Comparison of ENCODE assay signal across 15 cellular contexts in the genomic region with DNA sequence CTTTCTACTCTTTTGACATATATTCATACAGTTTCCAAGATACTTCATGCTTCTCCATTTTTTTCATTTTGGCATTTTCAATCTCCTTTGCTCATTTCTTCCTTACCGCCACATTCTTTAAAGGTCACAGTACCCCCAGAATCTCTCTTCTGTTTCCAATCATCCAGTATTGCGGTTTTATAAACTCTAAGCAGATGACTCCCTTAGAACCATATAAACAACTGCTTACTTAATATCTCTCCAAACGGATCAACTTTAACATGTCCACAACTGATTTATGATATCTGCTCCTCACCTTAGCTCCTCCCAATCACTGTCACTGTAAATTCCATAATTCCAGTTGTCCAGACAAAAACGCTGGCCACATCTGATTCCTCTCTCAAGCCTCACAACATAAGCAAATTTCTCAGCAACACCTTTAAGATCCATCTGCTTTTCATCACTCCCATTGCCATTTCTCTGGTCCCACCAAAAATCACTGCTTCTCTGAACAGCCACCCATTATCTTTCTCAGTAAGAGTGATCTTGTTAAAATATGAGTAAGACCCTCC. TPM values are rescaled to one million over a fixed set of nuclear protein-coding genes. Genes with fewer than 3 reads are reported as not detected.
DNase-seq lines count a peak whose midpoint lies in the region; ATAC-seq, FAIRE-seq and TF ChIP-seq lines count a peak whose summit lies in the region.
"Had no signal": no experiment of that assay in that cellular context is flagged by ENCODE, and none has a peak within 500 bp of the region (broad histone marks: within the 10 kb centered on the region; RNA-seq: fewer than 3 reads in every experiment).

No MANE protein-coding gene starts in this region.

- no peak for TF ChIP-seq CTCF in HepG2 (CRISPR knock-in tag; IDR thresholded peaks at IDR 0.05)
- no peak for TF ChIP-seq CTCF in right lobe of liver (IDR thresholded peaks at IDR 0.05)
- TF ChIP-seq CTCF in coronary artery (IDR thresholded peaks at IDR 0.05): no peak

- POLR2A ChIA-PET in HepG2 (lab: Yijun Ruan, JAX): no interaction called here

- H3K36me3 ChIP-seq in HepG2 (replicated peaks in 1 of 2; ENCODE audit: control insufficient read depth in 1 of 2, insufficient read depth in 2 of 2, low read length in 2 of 2): peaks cover 30 to 98% of the 10 kb centered on the region in 2 experiments
- peaks cover 0 to 92% (median 31%) of the 10 kb centered on the region in 4 donors for H3K36me3 ChIP-seq in right lobe of liver
- peaks cover 55% of the 10 kb centered on the region for H3K36me3 ChIP-seq in effector memory CD4-positive, alpha-beta T cell (ENCODE audit: control insufficient read depth, insufficient read depth, low read length)

- TSS peak; percentile 21 for BruUV-seq in HepG2 (replicated peaks; lab: Mats Ljungman, UMichigan)

- H3K27me3 ChIP-seq in HepG2 (ENCODE audit: control insufficient read depth in 1 of 2, insufficient read depth in 2 of 2, low read length in 2 of 2) (no peaks in the 10 kb centered on the region), right lobe of liver (no peaks in the 10 kb centered on the region)
- H3K27me3 ChIP-seq in effector memory CD4-positive, alpha-beta T cell (replicated peaks; ENCODE audit: control insufficient read depth, insufficient read depth, low read length, poor library complexity, severe bottlenecking): no peaks in the 10 kb centered on the region
- H3K27me3 ChIP-seq: heart right ventricle, tibial artery had no signal

- H3K79me2 ChIP-seq in HepG2 (ENCODE audit: insufficient read depth, low read length): peaks cover 98% of the 10 kb centered on the region

- ATAC-seq in HepG2 (no peak), right lobe of liver (no peak), memory B cell (ENCODE audit: low read depth) (no peak), HG02884 (IDR thresholded peaks at IDR 0.05; ENCODE audit: unreplicated experiment) (no peak)
- ATAC-seq in activated naive CD4-positive, alpha-beta T cell treated with anti-CD3 and anti-CD28 coated beads, Interleukin-2, amount 50 U/mL, for 72 hours: peak in 1 of 2 donors; percentile 23

- peaks cover 99% of the 10 kb centered on the region for H4K20me1 ChIP-seq in HepG2 (ENCODE audit: insufficient read depth, low read length)

- TF ChIP-seq RAD21 in HepG2 (CRISPR knock-in tag; IDR thresholded peaks at IDR 0.05): no peak

- H3K27me3 Mint-ChIP-seq in memory B cell: no peaks in the 10 kb centered on the region

- H3K4me1 Mint-ChIP-seq in memory B cell: peaks cover 36% of the 10 kb centered on the region

- H3K36me3 Mint-ChIP-seq in activated naive CD4-positive, alpha-beta T cell treated with anti-CD3 and anti-CD28 coated beads, Interleukin-2, amount 50 U/mL, for 72 hours: peaks cover 15 to 62% of the 10 kb centered on the region in 2 donors
- peaks cover 30% of the 10 kb centered on the region for H3K36me3 Mint-ChIP-seq in memory B cell

- intact Hi-C loops in HepG2 (cut with micrococcal nuclease; ENCODE audit: unreplicated experiment): no loop called here
- intact Hi-C loops in right lobe of liver (cut with DNase I): no loop called here

- no peak overlapping the region for H2AFZ ChIP-seq in HepG2 (ENCODE audit: low read length)

- CTCF ChIA-PET in HepG2 (lab: Yijun Ruan, JAX; ENCODE audit: low intra/inter-chr PET ratio, low total read pairs): no interaction called here

- H3K4me1 ChIP-seq in HepG2 (ENCODE audit: insufficient read depth, low read length) (peaks cover 49% of the 10 kb centered on the region), right lobe of liver (no peaks in the 10 kb centered on the region)
- peaks cover 32% of the 10 kb centered on the region for H3K4me1 ChIP-seq in effector memory CD4-positive, alpha-beta T cell (ENCODE audit: control insufficient read depth, insufficient read depth, low read length, poor library complexity, severe bottlenecking)

- H3K9me3 ChIP-seq in HepG2 (ENCODE audit: low read length) (no peaks in the 10 kb centered on the region), right lobe of liver (no peaks in the 10 kb centered on the region)
- H3K9me3 ChIP-seq in effector memory CD4-positive, alpha-beta T cell (ENCODE audit: control insufficient read depth, low read length): no peaks in the 10 kb centered on the region
- H3K9me3 ChIP-seq: heart right ventricle, tibial artery had no signal

- no peak for TF ChIP-seq EP300 in HepG2 (IDR thresholded peaks at IDR 0.05; ENCODE audit: low read depth in 2 of 2, low read length in 2 of 2)
- no peak for TF ChIP-seq EP300 in HepG2 (CRISPR knock-in tag; IDR thresholded peaks at IDR 0.05; ENCODE audit: borderline replicate concordance)

- no peak overlapping the region for H3K4me3 Mint-ChIP-seq in memory B cell
- H3K4me3 Mint-ChIP-seq: H9 had no signal

- H3K9me3 Mint-ChIP-seq in activated naive CD4-positive, alpha-beta T cell treated with anti-CD3 and anti-CD28 coated beads, Interleukin-2, amount 50 U/mL, for 72 hours: no peaks in the 10 kb centered on the region
- H3K9me3 Mint-ChIP-seq in memory B cell: no peaks in the 10 kb centered on the region
- H3K9me3 Mint-ChIP-seq: H9 had no signal

- DNase-seq in HepG2 (ENCODE audit: low spot score) (no peak), right lobe of liver (no peak), memory B cell (ENCODE audit: low spot score in 2 of 2) (no peak), coronary artery (ENCODE audit: low spot score) (no peak), NOMO-1 (lab: John Stamatoyannopoulos, UW; ENCODE audit: unreplicated experiment in 2 of 2) (no peak)
- no peak for DNase-seq in activated naive CD4-positive, alpha-beta T cell treated with anti-CD3 and anti-CD28 coated beads, Interleukin-2, amount 50 U/mL, for 72 hours (ENCODE audit: low spot score in 2 of 2)
- no peak for DNase-seq in effector memory CD4-positive, alpha-beta T cell
- DNase-seq: activated effector memory CD4-positive, alpha-beta T cell treated with Interleukin-2 at 50 U/mL for 16 hours; C1 segment of cervical spinal cord; dermis blood vessel endothelial cell; H9; heart right ventricle; tibial artery had no signal

- peak overlapping the region; percentile 32 to 98 for H3K27ac Mint-ChIP-seq in activated naive CD4-positive, alpha-beta T cell treated with anti-CD3 and anti-CD28 coated beads, Interleukin-2, amount 50 U/mL, for 72 hours
- peak overlapping the region; percentile 51 for H3K27ac Mint-ChIP-seq in memory B cell

- H3K4me2 ChIP-seq in HepG2 (ENCODE audit: low read depth, low read length): no peak overlapping the region

- H3K4me3 ChIP-seq in HepG2 (replicated peaks in 1 of 3; ENCODE audit: insufficient read depth in 1 of 3, low read depth in 2 of 3, low read length in 3 of 3) (no peak overlapping the region), right lobe of liver (no peak overlapping the region), coronary artery (no peak overlapping the region)
- H3K4me3 ChIP-seq in effector memory CD4-positive, alpha-beta T cell (ENCODE audit: insufficient read depth, low read depth, low read length, poor library complexity, severe bottlenecking): no peak overlapping the region
- H3K4me3 ChIP-seq: heart right ventricle, tibial artery had no signal

- H3K9ac ChIP-seq in HepG2 (ENCODE audit: insufficient read depth, low read depth, low read length): no peak overlapping the region

- in situ Hi-C loops in HepG2 (cut with HindIII; ENCODE audit: extremely low pct_ligation_motif_present, low pct_unique_long_range_greater_than_20kb): no loop called here

- 98% methylated on average over 4 of the region's 4 CpGs for WGBS in HepG2 (ENCODE audit: low lambda C conversion rate)
- 65% methylated on average over 4 of the region's 4 CpGs for WGBS in right lobe of liver (ENCODE audit: insufficient coverage, low coverage, low lambda C conversion rate, missing lambda C conversion rate)

- TF ChIP-seq POLR2A in HepG2 (IDR thresholded peaks at IDR 0.05; ENCODE audit: insufficient read depth in 1 of 2, low read depth in 2 of 2, low read length in 2 of 2) (0 out of 4 replicates have a peak, but pooled peaks of 1 of the 2 experiments have one; percentile 19), right lobe of liver (IDR thresholded peaks at IDR 0.05) (no peak)

- H3K27ac ChIP-seq in HepG2 (ENCODE audit: extremely low read length, insufficient read depth, low read length): no peak overlapping the region
- no peak overlapping the region for H3K27ac ChIP-seq in right lobe of liver
- no peak overlapping the region for H3K27ac ChIP-seq in coronary artery
- H3K27ac ChIP-seq in effector memory CD4-positive, alpha-beta T cell (ENCODE audit: insufficient read depth, low read length, poor library complexity, severe bottlenecking): no peak overlapping the region
- H3K27ac ChIP-seq: tibial artery had no signal

- no peak for FAIRE-seq in HepG2 (lab: Jason Lieb, UNC)
- FAIRE-seq: RCC 7860 had no signal

TF ChIP-seq in HepG2, 621 proteins besides CTCF, POLR2A, EP300 and RAD21 (continues in another document):
- 0 out of 2 replicates have a peak, but pooled peaks have one; percentile 26 for TF ChIP-seq POLR2G (IDR thresholded peaks at IDR 0.05; ENCODE audit: low read depth, low read length)
- TF ChIP-seq PAF1 (CRISPR knock-in tag; IDR thresholded peaks at IDR 0.05): 0 out of 2 replicates have a peak, but pooled peaks have one; percentile 64

RNA-seq across cellular contexts. Expression of gene HNRNPC, which starts 49.6 kb away (rescaled TPM):
- 1,099 and 1,563 TPM in 2 replicates for total RNA-seq in HepG2 (2016; rRNA removed; fragmentation: Illumina TruSeq; extraction: Trizol)
- total RNA-seq in HepG2 (2016; cell fraction: cytosol; rRNA removed; fragmentation: Illumina TruSeq; extraction: Trizol; ENCODE audit: low read depth): 272 and 305 TPM in 2 replicates
- 1,110 and 1,631 TPM in 2 replicates for total RNA-seq in HepG2 (2016; cell fraction: insoluble cytoplasmic fraction; rRNA removed; fragmentation: Illumina TruSeq; extraction: Trizol)
- total RNA-seq in HepG2 (2016; cell fraction: membrane; rRNA removed; fragmentation: Illumina TruSeq; extraction: Trizol): 374 and 422 TPM in 2 replicates
- 741 and 752 TPM in 2 replicates for total RNA-seq in HepG2 (2016; cell fraction: nucleus; rRNA removed; fragmentation: Illumina TruSeq; extraction: Trizol)
- 577 and 628 TPM in 2 replicates for polyA plus RNA-seq in HepG2 (2011; rRNA removed)
- 344 and 442 TPM in 2 replicates for polyA plus RNA-seq in HepG2 (2011; cell fraction: cytosol; rRNA removed)
- 155 and 197 TPM in 2 replicates for polyA plus RNA-seq in HepG2 (2011; cell fraction: nucleus; rRNA removed)
- polyA plus RNA-seq in HepG2 (2012): 523 and 611 TPM in 2 replicates
- polyA plus RNA-seq in HepG2 (2016; cell fraction: cytosol; fragmentation: Illumina TruSeq; extraction: Trizol; ENCODE audit: low read depth): 145 and 154 TPM in 2 replicates
- 1,519 and 1,675 TPM in 2 replicates for polyA plus RNA-seq in HepG2 (2016; cell fraction: insoluble cytoplasmic fraction; fragmentation: Illumina TruSeq; extraction: Trizol; ENCODE audit: low read depth)
- 281 and 312 TPM in 2 replicates for polyA plus RNA-seq in HepG2 (2016; cell fraction: membrane; fragmentation: Illumina TruSeq; extraction: Trizol; ENCODE audit: low read depth)
- polyA plus RNA-seq in HepG2 (2016; cell fraction: nucleus; fragmentation: Illumina TruSeq; extraction: Trizol; ENCODE audit: insufficient read depth, low read depth): 695 and 708 TPM in 2 replicates
- polyA minus RNA-seq in HepG2 (2011; rRNA and poly(A)+ RNA removed; ENCODE audit: low replicate concordance): 720 and 1,084 TPM in 2 replicates
- polyA minus RNA-seq in HepG2 (2011; cell fraction: cytosol; rRNA and poly(A)+ RNA removed): 262 and 282 TPM in 2 replicates
- 891 and 939 TPM in 2 replicates for polyA minus RNA-seq in HepG2 (2011; cell fraction: nucleus; rRNA and poly(A)+ RNA removed)
- total RNA-seq in right lobe of liver: 100 to 1,000 TPM; 170 to 247 (median 229) TPM
- 1,000 to 10,000 TPM in 1 of 2 donors, 100 to 1,000 TPM in 1; 948 to 1,048 TPM for total RNA-seq in activated naive CD4-positive, alpha-beta T cell treated with anti-CD3 and anti-CD28 coated beads, Interleukin-2, amount 50 U/mL, for 72 hours
